ENCODE assay signal across 8 cellular contexts in genomic region chr20:64285579-64286427, GRCh38. TPM values are rescaled to one million over a fixed set of nuclear protein-coding genes. Genes with fewer than 3 reads are reported as not detected.
DNase-seq lines count a peak whose midpoint lies in the region; ATAC-seq and TF ChIP-seq lines count a peak whose summit lies in the region.
"Not testable (repeated sequence)": the region's sequence is repeated elsewhere in the genome, so short reads cannot be mapped to it uniquely, and the experiment has no call there.

No MANE protein-coding gene starts in this region.

- ATAC-seq in GM18511 (IDR thresholded peaks at IDR 0.05; ENCODE audit: unreplicated experiment): peak; percentile 94
- ATAC-seq in HG02852 (IDR thresholded peaks at IDR 0.05; ENCODE audit: unreplicated experiment): peak; percentile 92
- ATAC-seq in gastrocnemius medialis: peak in 1 of 2 donors; percentile 36

- not testable (repeated sequence) for H3K9ac ChIP-seq in adipocyte (ENCODE audit: low read length)

- not testable (repeated sequence) for H3K4me3 ChIP-seq in adipocyte (ENCODE audit: low read length); right atrium auricular region; gastrocnemius medialis

- not testable (repeated sequence) for H3K27me3 ChIP-seq in adipocyte (replicated peaks; ENCODE audit: control insufficient read depth, insufficient read depth, low read length); right atrium auricular region; gastrocnemius medialis

- intact Hi-C loops in gastrocnemius medialis (cut with DNase I; ENCODE audit: low total_unique reads): not testable (repeated sequence)

- not testable (repeated sequence) for H3K27ac ChIP-seq in 22Rv1, right atrium auricular region, gastrocnemius medialis

- H3K36me3 ChIP-seq in adipocyte (ENCODE audit: control insufficient read depth, insufficient read depth, low read length, severe bottlenecking); right atrium auricular region; gastrocnemius medialis: not testable (repeated sequence)

- in situ Hi-C loops in gastrocnemius medialis (cut with MboI; ENCODE audit: low sequenced_read_pairs in 4 of 4): not testable (repeated sequence)

- not testable (repeated sequence) for H3K9me3 ChIP-seq in adipocyte (ENCODE audit: control insufficient read depth, low read length); right atrium auricular region; gastrocnemius medialis

- peak; percentile 53 for DNase-seq in NCI-H1694 (lab: John Stamatoyannopoulos, UW)
- peak; percentile 47 for DNase-seq in T-helper 9 cell
- DNase-seq in adipocyte (ENCODE audit: low read depth): peak; percentile 57
- peak; percentile 74 for DNase-seq in right atrium auricular region (ENCODE audit: low spot score)
- DNase-seq in gastrocnemius medialis: peak in 1 of 2 donors; percentile 69

- TF ChIP-seq POLR2A in gastrocnemius medialis (IDR thresholded peaks at IDR 0.05): not testable (repeated sequence)

- not testable (repeated sequence) for H3K4me1 ChIP-seq in adipocyte (ENCODE audit: control insufficient read depth, insufficient read depth, low read length); right atrium auricular region; gastrocnemius medialis

- peak; percentile 99 for TF ChIP-seq CTCF in 22Rv1 (IDR thresholded peaks at IDR 0.05)
- TF ChIP-seq CTCF in right atrium auricular region (IDR thresholded peaks at IDR 0.05): peak; percentile 77 to 84
- peak; percentile 4 to 96 (median 74) for TF ChIP-seq CTCF in gastrocnemius medialis (IDR thresholded peaks at IDR 0.05 in 4 of 5, conservative IDR thresholded peaks at IDR 0.05 in 1 of 5)

RNA-seq across cellular contexts. Expression of gene PCMTD2, which starts 30.3 kb away (rescaled TPM):
- total RNA-seq in right atrium auricular region: 100 to 1,000 TPM in 1 of 2 donors, 10 to 100 TPM in 1; 83.3 to 180 TPM
- 10 to 100 TPM; 51.3 to 96.9 (median 75.4) TPM for total RNA-seq in gastrocnemius medialis
